Comparison of ENCODE assay signal across 34 cellular contexts in the genomic region with DNA sequence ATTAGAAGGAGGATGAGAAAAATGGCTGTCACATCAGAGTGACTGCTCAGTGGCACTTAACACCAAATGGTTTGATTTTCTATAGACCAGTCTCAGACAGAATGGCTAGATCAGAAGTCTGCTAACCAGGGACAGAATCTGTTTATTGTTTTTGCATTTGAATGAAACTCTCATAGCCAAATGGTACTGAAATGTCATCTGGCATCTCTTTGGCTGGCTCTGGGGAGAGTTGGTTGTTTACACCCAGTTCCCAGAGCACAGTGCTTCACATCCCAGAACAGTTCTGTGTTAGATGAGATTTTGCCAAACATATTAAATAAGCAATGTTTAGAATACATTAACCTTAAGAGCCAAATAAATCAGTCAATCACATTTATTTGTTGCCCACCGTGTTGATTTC.
"Had no signal": no experiment of that assay in that cellular context is flagged by ENCODE, and none has a peak within 500 bp of the region (broad histone marks: within the 10 kb centered on the region; RNA-seq: fewer than 3 reads in every experiment).

No MANE protein-coding gene starts in this region.

- H3K4me1 ChIP-seq: adrenal gland, body of pancreas had no signal

- H3K9me3 ChIP-seq: adrenal gland, body of pancreas had no signal

- H3K27ac ChIP-seq: adrenal gland, body of pancreas, VCaP had no signal

- H3K4me3 ChIP-seq: adrenal gland, body of pancreas, MG63 had no signal

- H3K27me3 ChIP-seq: adrenal gland, body of pancreas, MG63 had no signal

- H3K36me3 ChIP-seq: adrenal gland, MG63 had no signal

- ATAC-seq: activated CD8-positive, alpha-beta memory T cell treated with anti-CD3 and anti-CD28 coated beads, Interleukin-2, amount 10 ng/mL, durations not matched to agents 7 days and 5 days; activated T-cell treated with anti-CD3 and anti-CD28 coated beads, Interleukin-2, amount 50 U/mL, for 72 hours; activated T-helper 17 cell treated with anti-CD3 and anti-CD28 coated beads, Interleukin-2, amount 50 U/mL, for 72 hours; body of pancreas had no signal

- DNase-seq: activated B cell treated with CpG ODN at 0.5 μM for 24 hours; activated CD4-positive, alpha-beta memory T cell treated with anti-CD3 and anti-CD28 coated beads, Interleukin-2, amount 10 ng/mL, durations not matched to agents 7 days and 5 days; activated CD4-positive, alpha-beta T cell treated with anti-CD3 and anti-CD28 coated beads for 4 hours; activated CD4-positive, CD25-positive, alpha-beta regulatory T cell treated with anti-CD3 and anti-CD28 coated beads, Interleukin-2, amount 50 U/mL, for 72 hours; activated CD8-positive, alpha-beta memory T cell treated with anti-CD3 and anti-CD28 coated beads for 24 hours; activated CD8-positive, alpha-beta memory T cell treated with anti-CD3 and anti-CD28 coated beads, Interleukin-2, amount 10 ng/mL, durations not matched to agents 7 days and 5 days; activated CD8-positive, alpha-beta memory T cell treated with anti-CD3 and anti-CD28 coated beads, Interleukin-2, amount 50 U/mL, for 48 hours; activated effector memory CD4-positive, alpha-beta T cell treated with anti-CD3 and anti-CD28 coated beads, Interleukin-2, amount 50 U/mL, for 16 hours; activated naive CD4-positive, alpha-beta T cell treated with Interleukin-2 at 50 U/mL for 16 hours; activated T-cell treated with anti-CD3 and anti-CD28 coated beads, Interleukin-2, amount 50 U/mL, for 72 hours; adrenal gland; body of pancreas; caudate nucleus; cerebellar nuclear complex; Kasumi-1; KG1; MG63; NCI-H1048; NCI-H1105 treated with DMSO at 0.1 percent for 48 hours; NCI-H1436; NCI-H1694; NCI-H1930; NCI-H2081 treated with DMSO at 0.1 percent for 48 hours; NCI-H2171; NCI-H510A; NCI-H526; NCI-H748 treated with DMSO at 0.1 percent for 48 hours; OCI-M1; Right ventricle myocardium superior; SW 1271; T-helper 1 cell; T-helper 9 cell had no signal
